In genomic region chr12:131274906-131275305, GRCh38 we compare ENCODE assay signal across 35 cellular contexts.
"Had no signal": no experiment of that assay in that cellular context is flagged by ENCODE, and none has a peak within 500 bp of the region (broad histone marks: within the 10 kb centered on the region; RNA-seq: fewer than 3 reads in every experiment).

No MANE protein-coding gene starts in this region.

- H3K9me3 ChIP-seq: adrenal gland, ascending aorta, breast epithelium, esophagus muscularis mucosa, gastrocnemius medialis had no signal

- H3K4me1 Mint-ChIP-seq: activated CD4-positive, alpha-beta T cell treated with anti-CD3 and anti-CD28 coated beads for 36 hours; activated CD4-positive, alpha-beta T cell treated with anti-CD3 and anti-CD28 coated beads, Interleukin-2, amount 10 ng/mL, durations not matched to agents 24 days and 14 days; activated CD8-positive, alpha-beta memory T cell treated with anti-CD3 and anti-CD28 coated beads, Interleukin-2, amount 10 ng/mL, durations not matched to agents 7 days and 5 days; activated naive CD4-positive, alpha-beta T cell treated with anti-CD3 and anti-CD28 coated beads, Interleukin-2, amount 50 U/mL, for 24 hours; activated naive CD8-positive, alpha-beta T cell treated with anti-CD3 and anti-CD28 coated beads for 36 hours; activated naive CD8-positive, alpha-beta T cell treated with anti-CD3 and anti-CD28 coated beads, Interleukin-2, amount 50 U/mL, for 24 hours; central memory CD8-positive, alpha-beta T cell had no signal

- DNase-seq: activated CD4-positive, alpha-beta memory T cell treated with anti-CD3 and anti-CD28 coated beads for 36 hours; activated CD4-positive, alpha-beta T cell treated with anti-CD3 and anti-CD28 coated beads for 36 hours; activated CD4-positive, alpha-beta T cell treated with anti-CD3 and anti-CD28 coated beads, Interleukin-2, amount 10 ng/mL, durations not matched to agents 24 days and 14 days; activated CD4-positive, CD25-positive, alpha-beta regulatory T cell; activated CD4-positive, CD25-positive, alpha-beta regulatory T cell treated with anti-CD3 and anti-CD28 coated beads, Interleukin-2, amount 50 U/mL, for 72 hours; activated CD8-positive, alpha-beta memory T cell treated with anti-CD3 and anti-CD28 coated beads, Interleukin-2, amount 10 ng/mL, durations not matched to agents 7 days and 5 days; activated CD8-positive, alpha-beta memory T cell treated with anti-CD3 and anti-CD28 coated beads, Interleukin-2, amount 50 U/mL, for 4 hours; activated CD8-positive, alpha-beta T cell treated with anti-CD3 and anti-CD28 coated beads, Interleukin-2, amount 10 ng/mL, durations not matched to agents 7 days and 5 days; activated effector memory CD4-positive, alpha-beta T cell treated with anti-CD3 and anti-CD28 coated beads, Interleukin-2, amount 50 U/mL, for 16 hours; activated naive CD4-positive, alpha-beta T cell treated with anti-CD3 and anti-CD28 coated beads for 36 hours; activated naive CD8-positive, alpha-beta T cell treated with anti-CD3 and anti-CD28 coated beads for 36 hours; activated naive CD8-positive, alpha-beta T cell treated with anti-CD3 and anti-CD28 coated beads, Interleukin-2, amount 50 U/mL, for 24 hours; activated T-cell treated with anti-CD3 and anti-CD28 coated beads, Interleukin-2, amount 50 U/mL, for 1 hour; activated T-cell treated with anti-CD3 and anti-CD28 coated beads, Interleukin-2, amount 50 U/mL, for 48 hours; adrenal gland; amygdala; cortex of kidney; dermis blood vessel endothelial cell; effector CD4-positive, alpha-beta T cell; effector memory CD8-positive, alpha-beta T cell; erythroblast; foreskin keratinocyte; gastrocnemius medialis; glutamatergic neuron; T-helper 2 cell had no signal

- H3K36me3 Mint-ChIP-seq: activated CD4-positive, alpha-beta memory T cell treated with anti-CD3 and anti-CD28 coated beads for 36 hours; activated CD8-positive, alpha-beta memory T cell treated with anti-CD3 and anti-CD28 coated beads, Interleukin-2, amount 10 ng/mL, durations not matched to agents 7 days and 5 days; activated naive CD4-positive, alpha-beta T cell treated with anti-CD3 and anti-CD28 coated beads, Interleukin-2, amount 50 U/mL, for 24 hours; activated naive CD8-positive, alpha-beta T cell treated with anti-CD3 and anti-CD28 coated beads for 36 hours; brain had no signal

- FAIRE-seq: colon had no signal

- H3K4me3 ChIP-seq: adrenal gland, ascending aorta, breast epithelium, cardiac muscle cell, esophagus muscularis mucosa, gastrocnemius medialis had no signal

- H3K27me3 Mint-ChIP-seq: activated CD4-positive, alpha-beta T cell treated with anti-CD3 and anti-CD28 coated beads for 36 hours; activated CD4-positive, alpha-beta T cell treated with anti-CD3 and anti-CD28 coated beads, Interleukin-2, amount 10 ng/mL, durations not matched to agents 24 days and 14 days; activated CD8-positive, alpha-beta memory T cell treated with anti-CD3 and anti-CD28 coated beads, Interleukin-2, amount 10 ng/mL, durations not matched to agents 7 days and 5 days; activated naive CD4-positive, alpha-beta T cell treated with anti-CD3 and anti-CD28 coated beads, Interleukin-2, amount 50 U/mL, for 24 hours; activated naive CD8-positive, alpha-beta T cell treated with anti-CD3 and anti-CD28 coated beads for 36 hours; activated naive CD8-positive, alpha-beta T cell treated with anti-CD3 and anti-CD28 coated beads, Interleukin-2, amount 50 U/mL, for 24 hours; central memory CD8-positive, alpha-beta T cell had no signal

- H3K27ac Mint-ChIP-seq: activated CD4-positive, alpha-beta memory T cell treated with anti-CD3 and anti-CD28 coated beads for 36 hours; activated CD4-positive, alpha-beta T cell treated with anti-CD3 and anti-CD28 coated beads for 36 hours; activated CD4-positive, alpha-beta T cell treated with anti-CD3 and anti-CD28 coated beads, Interleukin-2, amount 10 ng/mL, durations not matched to agents 24 days and 14 days; activated CD8-positive, alpha-beta memory T cell treated with anti-CD3 and anti-CD28 coated beads, Interleukin-2, amount 10 ng/mL, durations not matched to agents 7 days and 5 days; activated CD8-positive, alpha-beta T cell treated with anti-CD3 and anti-CD28 coated beads, Interleukin-2, amount 10 ng/mL, durations not matched to agents 7 days and 5 days; activated naive CD4-positive, alpha-beta T cell treated with anti-CD3 and anti-CD28 coated beads for 36 hours; activated naive CD4-positive, alpha-beta T cell treated with anti-CD3 and anti-CD28 coated beads, Interleukin-2, amount 50 U/mL, for 24 hours; activated naive CD8-positive, alpha-beta T cell treated with anti-CD3 and anti-CD28 coated beads for 36 hours; activated naive CD8-positive, alpha-beta T cell treated with anti-CD3 and anti-CD28 coated beads, Interleukin-2, amount 50 U/mL, for 24 hours; activated T-helper 1 cell treated with anti-CD3 and anti-CD28 coated beads, Interleukin-12 subunit alpha, Interleukin-12 subunit beta, Interleukin-2, Interleukin-4 antibody, amounts not matched to agents 30 ng/mL and 10 ng/mL and 1 ng/mL, durations not matched to agents 14 hours and 24 hours and 36 hours; activated T-helper 2 cell treated with anti-CD3 and anti-CD28 coated beads, Interferon-gamma antibody, Interleukin-2, Interleukin-4, amounts not matched to agents 10 μg/mL and 5 μg/mL and 100 μg/mL, durations not matched to agents 14 hours and 24 hours and 36 hours; effector memory CD8-positive, alpha-beta T cell had no signal

- H3K9me3 Mint-ChIP-seq: activated CD4-positive, alpha-beta memory T cell treated with anti-CD3 and anti-CD28 coated beads for 36 hours; activated CD4-positive, alpha-beta T cell treated with anti-CD3 and anti-CD28 coated beads, Interleukin-2, amount 10 ng/mL, durations not matched to agents 24 days and 14 days; activated naive CD4-positive, alpha-beta T cell treated with anti-CD3 and anti-CD28 coated beads for 36 hours; activated naive CD4-positive, alpha-beta T cell treated with anti-CD3 and anti-CD28 coated beads, Interleukin-2, amount 50 U/mL, for 24 hours; activated naive CD8-positive, alpha-beta T cell treated with anti-CD3 and anti-CD28 coated beads for 36 hours; activated naive CD8-positive, alpha-beta T cell treated with anti-CD3 and anti-CD28 coated beads, Interleukin-2, amount 50 U/mL, for 24 hours; activated T-helper 1 cell treated with anti-CD3 and anti-CD28 coated beads, Interleukin-12 subunit alpha, Interleukin-12 subunit beta, Interleukin-2, Interleukin-4 antibody, amounts not matched to agents 30 ng/mL and 10 ng/mL and 1 ng/mL, durations not matched to agents 14 hours and 24 hours and 36 hours; activated T-helper 2 cell treated with anti-CD3 and anti-CD28 coated beads, Interferon-gamma antibody, Interleukin-2, Interleukin-4, amounts not matched to agents 10 μg/mL and 5 μg/mL and 100 μg/mL, durations not matched to agents 14 hours and 24 hours and 36 hours; brain; central memory CD8-positive, alpha-beta T cell; effector memory CD8-positive, alpha-beta T cell had no signal

- H3K4me3 Mint-ChIP-seq: activated CD4-positive, alpha-beta memory T cell treated with anti-CD3 and anti-CD28 coated beads for 36 hours; activated CD4-positive, alpha-beta T cell treated with anti-CD3 and anti-CD28 coated beads for 36 hours; activated CD4-positive, alpha-beta T cell treated with anti-CD3 and anti-CD28 coated beads, Interleukin-2, amount 10 ng/mL, durations not matched to agents 24 days and 14 days; activated CD8-positive, alpha-beta memory T cell treated with anti-CD3 and anti-CD28 coated beads, Interleukin-2, amount 10 ng/mL, durations not matched to agents 7 days and 5 days; activated CD8-positive, alpha-beta T cell treated with anti-CD3 and anti-CD28 coated beads, Interleukin-2, amount 10 ng/mL, durations not matched to agents 7 days and 5 days; activated naive CD4-positive, alpha-beta T cell treated with anti-CD3 and anti-CD28 coated beads for 36 hours; activated naive CD4-positive, alpha-beta T cell treated with anti-CD3 and anti-CD28 coated beads, Interleukin-2, amount 50 U/mL, for 24 hours; activated naive CD8-positive, alpha-beta T cell treated with anti-CD3 and anti-CD28 coated beads for 36 hours; activated naive CD8-positive, alpha-beta T cell treated with anti-CD3 and anti-CD28 coated beads, Interleukin-2, amount 50 U/mL, for 24 hours; activated T-helper 1 cell treated with anti-CD3 and anti-CD28 coated beads, Interleukin-12 subunit alpha, Interleukin-12 subunit beta, Interleukin-2, Interleukin-4 antibody, amounts not matched to agents 30 ng/mL and 10 ng/mL and 1 ng/mL, durations not matched to agents 14 hours and 24 hours and 36 hours; brain; central memory CD8-positive, alpha-beta T cell; effector memory CD8-positive, alpha-beta T cell had no signal

- H3K36me3 ChIP-seq: adrenal gland, ascending aorta, breast epithelium, cardiac muscle cell, esophagus muscularis mucosa, gastrocnemius medialis had no signal

- H3K27me3 ChIP-seq: adrenal gland, ascending aorta, cardiac muscle cell, foreskin keratinocyte, gastrocnemius medialis had no signal

- ATAC-seq: activated CD4-positive, alpha-beta T cell treated with anti-CD3 and anti-CD28 coated beads for 36 hours; activated CD8-positive, alpha-beta memory T cell treated with anti-CD3 and anti-CD28 coated beads, Interleukin-2, amount 10 ng/mL, durations not matched to agents 7 days and 5 days; activated CD8-positive, alpha-beta T cell treated with anti-CD3 and anti-CD28 coated beads, Interleukin-2, amount 10 ng/mL, durations not matched to agents 7 days and 5 days; activated naive CD8-positive, alpha-beta T cell treated with anti-CD3 and anti-CD28 coated beads, Interleukin-2, amount 50 U/mL, for 24 hours; effector memory CD8-positive, alpha-beta T cell; foreskin keratinocyte; gastrocnemius medialis had no signal

- H3K27ac ChIP-seq: adrenal gland, ascending aorta, breast epithelium, cardiac muscle cell, esophagus muscularis mucosa, foreskin keratinocyte, gastrocnemius medialis had no signal

- H3K4me1 ChIP-seq: adrenal gland, ascending aorta, breast epithelium, esophagus muscularis mucosa, foreskin keratinocyte, gastrocnemius medialis had no signal
